Comparison of ENCODE assay signal across 19 cellular contexts in the genomic region with DNA sequence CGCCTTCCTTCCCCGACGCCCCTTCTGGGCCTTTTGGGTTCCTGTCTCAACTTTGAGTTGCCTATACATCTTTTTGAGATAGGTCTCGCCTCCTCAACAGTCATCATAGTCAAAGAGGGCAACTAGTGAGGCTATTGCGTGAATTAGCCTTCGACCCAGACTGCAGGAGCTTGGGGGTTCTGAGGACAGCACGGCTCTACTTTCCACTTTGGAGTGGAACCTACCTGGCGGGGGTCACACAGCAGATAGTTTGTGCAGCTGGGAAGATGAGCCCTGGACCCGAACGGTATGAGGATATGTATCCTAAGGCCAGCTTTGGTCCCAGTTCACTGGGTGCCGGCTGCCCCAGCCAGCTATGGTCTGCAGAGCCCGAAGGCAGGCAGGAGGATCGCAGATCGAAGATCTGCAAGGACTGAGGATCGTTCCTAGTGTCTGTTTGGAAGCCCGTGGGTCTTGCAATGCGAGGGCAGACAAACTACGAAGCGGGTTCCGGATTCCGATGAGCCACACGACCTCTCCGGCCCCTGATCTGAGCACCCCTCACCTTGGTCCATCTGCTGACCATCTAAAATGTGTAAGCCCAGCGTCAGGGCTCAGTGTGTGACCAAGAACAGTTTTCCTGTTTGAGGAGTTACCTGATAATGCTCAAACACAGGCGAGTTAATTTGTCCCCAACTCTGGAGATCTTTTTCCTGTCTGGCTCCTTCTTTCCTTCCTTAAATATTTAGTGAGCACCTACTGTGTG. TPM values are rescaled to one million over a fixed set of nuclear protein-coding genes. Genes with fewer than 3 reads are reported as not detected.
DNase-seq lines count a peak whose midpoint lies in the region; ATAC-seq and TF ChIP-seq lines count a peak whose summit lies in the region.
"Had no signal": no experiment of that assay in that cellular context is flagged by ENCODE, and none has a peak within 500 bp of the region (broad histone marks: within the 10 kb centered on the region; RNA-seq: fewer than 3 reads in every experiment).

No MANE protein-coding gene starts in this region.

- H3K27ac Mint-ChIP-seq in T-helper 2 cell treated with Interferon-gamma antibody and Interleukin-4, amounts not matched to agents 5 μg/mL and 100 μg/mL, for 36 hours: no peak overlapping the region
- H3K27ac Mint-ChIP-seq in immature natural killer cell (peak overlapping the region in 1 of 6 donors; percentile 20), neural progenitor cell (no peak overlapping the region)

- H3K36me3 Mint-ChIP-seq in T-helper 2 cell treated with Interferon-gamma antibody and Interleukin-4, amounts not matched to agents 5 μg/mL and 100 μg/mL, for 36 hours (ENCODE audit: low read depth): no peaks in the 10 kb centered on the region
- H3K36me3 Mint-ChIP-seq in immature natural killer cell: peaks cover 0 to 4% (median 0%) of the 10 kb centered on the region in 3 donors
- H3K36me3 Mint-ChIP-seq in neural progenitor cell: no peaks in the 10 kb centered on the region

- H3K4me2 ChIP-seq in neural progenitor cell: no peak overlapping the region

- no peak overlapping the region for H2AFZ ChIP-seq in neural progenitor cell (replicated peaks)
- H2AFZ ChIP-seq: GM23248 had no signal

- peaks cover 35% of the 10 kb centered on the region for H3K4me1 ChIP-seq in HUES48 (ENCODE audit: control insufficient read depth, insufficient read depth, low read length)
- peaks cover 23% of the 10 kb centered on the region for H3K4me1 ChIP-seq in neural progenitor cell

- H3F3A ChIP-seq in neural progenitor cell (ENCODE audit: low read depth): peaks cover 31% of the 10 kb centered on the region

- no peaks in the 10 kb centered on the region for H3K79me2 ChIP-seq in neural progenitor cell (ENCODE audit: low read depth)

- peak overlapping the region; percentile 30 for H3K4me3 Mint-ChIP-seq in T-helper 2 cell treated with Interferon-gamma antibody and Interleukin-4, amounts not matched to agents 5 μg/mL and 100 μg/mL, for 36 hours
- H3K4me3 Mint-ChIP-seq in immature natural killer cell: peak overlapping the region in 3 of 5 donors; percentile 8 to 46 (median 34)
- H3K4me3 Mint-ChIP-seq in neural progenitor cell: peak overlapping the region; percentile 2

- H3K9me3 ChIP-seq in HUES48 (ENCODE audit: control insufficient read depth, insufficient read depth, low read length): no peaks in the 10 kb centered on the region
- no peaks in the 10 kb centered on the region for H3K9me3 ChIP-seq in neural progenitor cell (ENCODE audit: low read depth)

- 0 out of 2 replicates have a peak overlapping the region, but pooled peaks have one; percentile 8 for H3K4me3 ChIP-seq in HUES48 (ENCODE audit: low read depth, low read length)
- H3K4me3 ChIP-seq in neural progenitor cell: no peak overlapping the region
- H3K4me3 ChIP-seq: GM23248 had no signal

- peaks cover 100% of the 10 kb centered on the region for H3K27me3 ChIP-seq in HUES48 (ENCODE audit: control insufficient read depth, insufficient read depth, low read length)
- H3K27me3 ChIP-seq in neural progenitor cell: peaks cover 100% of the 10 kb centered on the region

- peaks cover 92% of the 10 kb centered on the region for H4K20me1 ChIP-seq in neural progenitor cell (ENCODE audit: low read depth)

- H3K9ac ChIP-seq in HUES48 (ENCODE audit: low read depth, low read length): no peak overlapping the region
- no peak overlapping the region for H3K9ac ChIP-seq in neural progenitor cell
- H3K9ac ChIP-seq: GM23248 had no signal

- H3K27ac ChIP-seq in HUES48 (ENCODE audit: low read depth, low read length) (no peak overlapping the region), neural progenitor cell (no peak overlapping the region)
- H3K27ac ChIP-seq: GM23248 had no signal

- no peaks in the 10 kb centered on the region for H3K9me3 Mint-ChIP-seq in T-helper 2 cell treated with Interferon-gamma antibody and Interleukin-4, amounts not matched to agents 5 μg/mL and 100 μg/mL, for 36 hours
- no peaks in the 10 kb centered on the region for H3K9me3 Mint-ChIP-seq in immature natural killer cell
- H3K9me3 Mint-ChIP-seq in neural progenitor cell: peaks cover 2% of the 10 kb centered on the region

- no peak for DNase-seq in T-helper 2 cell treated with Interferon-gamma antibody and Interleukin-4, amounts not matched to agents 5 μg/mL and 100 μg/mL, for 36 hours (ENCODE audit: low spot score)
- no peak for DNase-seq in T-helper 2 cell
- DNase-seq in immature natural killer cell: no peak
- no peak for DNase-seq in neural progenitor cell (ENCODE audit: low spot score)
- DNase-seq in NCI-H2227 treated with DMSO at 0.1 percent for 48 hours (lab: John Stamatoyannopoulos, UW): no peak
- DNase-seq: C1 segment of cervical spinal cord, DMS53, GM23248, Kasumi-1, NCI-H1105 treated with DMSO at 0.1 percent for 48 hours, NCI-H187 treated with DMSO at 0.1 percent for 48 hours, NCI-H2171, NCI-H510A, SHP77 treated with DMSO at 0.1 percent for 48 hours had no signal

- ATAC-seq in HG03354 (IDR thresholded peaks at IDR 0.05; ENCODE audit: poor library complexity, severe bottlenecking, unreplicated experiment): no peak
- no peak for ATAC-seq in GM21786 (IDR thresholded peaks at IDR 0.05; ENCODE audit: unreplicated experiment)
- ATAC-seq: HepG2 had no signal

- H3K4me1 Mint-ChIP-seq in T-helper 2 cell treated with Interferon-gamma antibody and Interleukin-4, amounts not matched to agents 5 μg/mL and 100 μg/mL, for 36 hours (ENCODE audit: low read depth): peaks cover 9% of the 10 kb centered on the region
- peaks cover 14 to 18% of the 10 kb centered on the region in 2 donors for H3K4me1 Mint-ChIP-seq in immature natural killer cell
- H3K4me1 Mint-ChIP-seq in neural progenitor cell: peaks cover 20% of the 10 kb centered on the region

- peaks cover 10% of the 10 kb centered on the region for H3K27me3 Mint-ChIP-seq in T-helper 2 cell treated with Interferon-gamma antibody and Interleukin-4, amounts not matched to agents 5 μg/mL and 100 μg/mL, for 36 hours (ENCODE audit: low read depth)
- H3K27me3 Mint-ChIP-seq in immature natural killer cell (ENCODE audit: low read depth in 3 of 3) (peaks cover 10 to 48% (median 33%) of the 10 kb centered on the region in 3 donors), neural progenitor cell (ENCODE audit: insufficient read depth, low read depth) (peaks cover 72% of the 10 kb centered on the region)

- TF ChIP-seq CTCF in neural progenitor cell (IDR thresholded peaks at IDR 0.05): no peak

- H3K36me3 ChIP-seq in HUES48 (ENCODE audit: control insufficient read depth, insufficient read depth, low read length) (no peaks in the 10 kb centered on the region), neural progenitor cell (no peaks in the 10 kb centered on the region)

RNA-seq across cellular contexts. Expression of gene FOXD2, which starts 8.2 kb away (rescaled TPM):
- under 1 TPM; 0.03 to 0.40 (median 0.26) TPM for polyA plus RNA-seq in immature natural killer cell
- 0.03 and 0.32 TPM in 2 replicates for total RNA-seq in neural progenitor cell (ENCODE audit: low replicate concordance)

RNA-seq across cellular contexts. Expression of gene FOXE3, which starts 29.9 kb away (rescaled TPM):
- not detected for polyA plus RNA-seq in immature natural killer cell
- total RNA-seq in neural progenitor cell (ENCODE audit: low replicate concordance): not detected in 2 replicates
- total RNA-seq: A172, GM23248, HepG2 had no signal
- polyA plus RNA-seq: GM23248, HepG2 had no signal
